In the genomic region with DNA sequence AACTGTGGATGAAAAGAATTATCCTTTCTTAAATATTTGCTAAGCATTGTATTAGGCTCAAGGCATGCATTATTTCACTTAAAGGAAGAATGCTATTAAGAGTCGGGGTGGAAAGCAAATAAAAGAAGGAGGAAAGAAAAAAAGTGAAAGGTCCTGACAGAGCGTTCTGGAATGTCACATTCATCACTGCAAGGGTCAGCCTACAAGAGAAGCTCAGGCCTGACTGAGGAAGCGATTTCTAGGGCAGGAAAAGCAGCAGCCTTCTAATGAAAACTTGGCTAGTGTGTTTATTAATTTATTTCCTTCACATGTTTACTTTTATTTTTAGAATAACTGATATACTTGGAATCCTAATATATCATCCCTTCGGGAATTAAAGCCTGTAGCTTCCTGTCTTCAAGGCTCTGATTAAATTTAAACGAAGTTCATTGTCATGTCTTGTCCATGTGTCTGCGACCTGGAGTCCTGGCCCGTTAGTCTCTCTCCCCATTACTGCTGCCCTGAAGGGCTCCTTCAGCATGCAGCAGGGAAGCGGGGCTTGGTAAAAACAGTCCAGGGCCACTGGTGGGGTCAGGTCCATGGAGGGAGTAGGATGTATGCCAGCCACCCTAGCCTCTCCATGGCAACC, we compare ENCODE assay signal across 1 cellular context.
TF ChIP-seq lines count a peak whose summit lies in the region.

No MANE protein-coding gene starts in this region.

TF ChIP-seq in H1, 55 proteins besides CTCF, POLR2A, EP300 and RAD21 (continued from another document):
- TF ChIP-seq, protein P1, sequence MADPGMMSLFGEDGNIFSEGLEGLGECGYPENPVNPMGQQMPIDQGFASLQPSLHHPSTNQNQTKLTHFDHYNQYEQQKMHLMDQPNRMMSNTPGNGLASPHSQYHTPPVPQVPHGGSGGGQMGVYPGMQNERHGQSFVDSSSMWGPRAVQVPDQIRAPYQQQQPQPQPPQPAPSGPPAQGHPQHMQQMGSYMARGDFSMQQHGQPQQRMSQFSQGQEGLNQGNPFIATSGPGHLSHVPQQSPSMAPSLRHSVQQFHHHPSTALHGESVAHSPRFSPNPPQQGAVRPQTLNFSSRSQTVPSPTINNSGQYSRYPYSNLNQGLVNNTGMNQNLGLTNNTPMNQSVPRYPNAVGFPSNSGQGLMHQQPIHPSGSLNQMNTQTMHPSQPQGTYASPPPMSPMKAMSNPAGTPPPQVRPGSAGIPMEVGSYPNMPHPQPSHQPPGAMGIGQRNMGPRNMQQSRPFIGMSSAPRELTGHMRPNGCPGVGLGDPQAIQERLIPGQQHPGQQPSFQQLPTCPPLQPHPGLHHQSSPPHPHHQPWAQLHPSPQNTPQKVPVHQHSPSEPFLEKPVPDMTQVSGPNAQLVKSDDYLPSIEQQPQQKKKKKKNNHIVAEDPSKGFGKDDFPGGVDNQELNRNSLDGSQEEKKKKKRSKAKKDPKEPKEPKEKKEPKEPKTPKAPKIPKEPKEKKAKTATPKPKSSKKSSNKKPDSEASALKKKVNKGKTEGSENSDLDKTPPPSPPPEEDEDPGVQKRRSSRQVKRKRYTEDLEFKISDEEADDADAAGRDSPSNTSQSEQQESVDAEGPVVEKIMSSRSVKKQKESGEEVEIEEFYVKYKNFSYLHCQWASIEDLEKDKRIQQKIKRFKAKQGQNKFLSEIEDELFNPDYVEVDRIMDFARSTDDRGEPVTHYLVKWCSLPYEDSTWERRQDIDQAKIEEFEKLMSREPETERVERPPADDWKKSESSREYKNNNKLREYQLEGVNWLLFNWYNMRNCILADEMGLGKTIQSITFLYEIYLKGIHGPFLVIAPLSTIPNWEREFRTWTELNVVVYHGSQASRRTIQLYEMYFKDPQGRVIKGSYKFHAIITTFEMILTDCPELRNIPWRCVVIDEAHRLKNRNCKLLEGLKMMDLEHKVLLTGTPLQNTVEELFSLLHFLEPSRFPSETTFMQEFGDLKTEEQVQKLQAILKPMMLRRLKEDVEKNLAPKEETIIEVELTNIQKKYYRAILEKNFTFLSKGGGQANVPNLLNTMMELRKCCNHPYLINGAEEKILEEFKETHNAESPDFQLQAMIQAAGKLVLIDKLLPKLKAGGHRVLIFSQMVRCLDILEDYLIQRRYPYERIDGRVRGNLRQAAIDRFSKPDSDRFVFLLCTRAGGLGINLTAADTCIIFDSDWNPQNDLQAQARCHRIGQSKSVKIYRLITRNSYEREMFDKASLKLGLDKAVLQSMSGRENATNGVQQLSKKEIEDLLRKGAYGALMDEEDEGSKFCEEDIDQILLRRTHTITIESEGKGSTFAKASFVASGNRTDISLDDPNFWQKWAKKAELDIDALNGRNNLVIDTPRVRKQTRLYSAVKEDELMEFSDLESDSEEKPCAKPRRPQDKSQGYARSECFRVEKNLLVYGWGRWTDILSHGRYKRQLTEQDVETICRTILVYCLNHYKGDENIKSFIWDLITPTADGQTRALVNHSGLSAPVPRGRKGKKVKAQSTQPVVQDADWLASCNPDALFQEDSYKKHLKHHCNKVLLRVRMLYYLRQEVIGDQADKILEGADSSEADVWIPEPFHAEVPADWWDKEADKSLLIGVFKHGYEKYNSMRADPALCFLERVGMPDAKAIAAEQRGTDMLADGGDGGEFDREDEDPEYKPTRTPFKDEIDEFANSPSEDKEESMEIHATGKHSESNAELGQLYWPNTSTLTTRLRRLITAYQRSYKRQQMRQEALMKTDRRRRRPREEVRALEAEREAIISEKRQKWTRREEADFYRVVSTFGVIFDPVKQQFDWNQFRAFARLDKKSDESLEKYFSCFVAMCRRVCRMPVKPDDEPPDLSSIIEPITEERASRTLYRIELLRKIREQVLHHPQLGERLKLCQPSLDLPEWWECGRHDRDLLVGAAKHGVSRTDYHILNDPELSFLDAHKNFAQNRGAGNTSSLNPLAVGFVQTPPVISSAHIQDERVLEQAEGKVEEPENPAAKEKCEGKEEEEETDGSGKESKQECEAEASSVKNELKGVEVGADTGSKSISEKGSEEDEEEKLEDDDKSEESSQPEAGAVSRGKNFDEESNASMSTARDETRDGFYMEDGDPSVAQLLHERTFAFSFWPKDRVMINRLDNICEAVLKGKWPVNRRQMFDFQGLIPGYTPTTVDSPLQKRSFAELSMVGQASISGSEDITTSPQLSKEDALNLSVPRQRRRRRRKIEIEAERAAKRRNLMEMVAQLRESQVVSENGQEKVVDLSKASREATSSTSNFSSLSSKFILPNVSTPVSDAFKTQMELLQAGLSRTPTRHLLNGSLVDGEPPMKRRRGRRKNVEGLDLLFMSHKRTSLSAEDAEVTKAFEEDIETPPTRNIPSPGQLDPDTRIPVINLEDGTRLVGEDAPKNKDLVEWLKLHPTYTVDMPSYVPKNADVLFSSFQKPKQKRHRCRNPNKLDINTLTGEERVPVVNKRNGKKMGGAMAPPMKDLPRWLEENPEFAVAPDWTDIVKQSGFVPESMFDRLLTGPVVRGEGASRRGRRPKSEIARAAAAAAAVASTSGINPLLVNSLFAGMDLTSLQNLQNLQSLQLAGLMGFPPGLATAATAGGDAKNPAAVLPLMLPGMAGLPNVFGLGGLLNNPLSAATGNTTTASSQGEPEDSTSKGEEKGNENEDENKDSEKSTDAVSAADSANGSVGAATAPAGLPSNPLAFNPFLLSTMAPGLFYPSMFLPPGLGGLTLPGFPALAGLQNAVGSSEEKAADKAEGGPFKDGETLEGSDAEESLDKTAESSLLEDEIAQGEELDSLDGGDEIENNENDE (IDR thresholded peaks at IDR 0.05; ENCODE audit: insufficient replicate concordance, low read length): no peak
- TF ChIP-seq PHF8 (conservative IDR thresholded peaks at IDR 0.05; ENCODE audit: low read depth, low read length): no peak
- TF ChIP-seq SP2 (IDR thresholded peaks at IDR 0.05; ENCODE audit: low read length): no peak
- no peak for TF ChIP-seq FOSL1 (IDR thresholded peaks at IDR 0.05; ENCODE audit: insufficient read depth, low read depth, low read length)
- TF ChIP-seq CREB1 (IDR thresholded peaks at IDR 0.05): no peak
- TF ChIP-seq GTF2F1 (IDR thresholded peaks at IDR 0.05; ENCODE audit: borderline replicate concordance, low read depth, low read length): no peak
